In genomic region chr2:122471779-122472178, GRCh38 we compare ENCODE assay signal across 24 cellular contexts.
DNase-seq lines count a peak whose midpoint lies in the region; ATAC-seq, FAIRE-seq and TF ChIP-seq lines count a peak whose summit lies in the region.
"Had no signal": no experiment of that assay in that cellular context is flagged by ENCODE, and none has a peak within 500 bp of the region (broad histone marks: within the 10 kb centered on the region; RNA-seq: fewer than 3 reads in every experiment).

No MANE protein-coding gene starts in this region.

- no peak for TF ChIP-seq CTCF in parathyroid adenoma (IDR thresholded peaks at IDR 0.05)
- no peak for TF ChIP-seq CTCF in heart right ventricle (IDR thresholded peaks at IDR 0.05)
- no peak for TF ChIP-seq CTCF in spleen (IDR thresholded peaks at IDR 0.05 in 8 of 11, conservative IDR thresholded peaks at IDR 0.05 in 3 of 11)

- H3K79me2 ChIP-seq in parathyroid adenoma: no peaks in the 10 kb centered on the region

- H3K9ac ChIP-seq in parathyroid adenoma: no peak overlapping the region
- H3K9ac ChIP-seq: BLaER1 had no signal

- H3K36me3 ChIP-seq in parathyroid adenoma (ENCODE audit: control insufficient read depth, insufficient read depth, low read length): no peaks in the 10 kb centered on the region
- no peaks in the 10 kb centered on the region for H3K36me3 ChIP-seq in heart right ventricle
- no peaks in the 10 kb centered on the region for H3K36me3 ChIP-seq in spleen
- H3K36me3 ChIP-seq: BE2C, BLaER1 had no signal

- H3K27ac ChIP-seq in parathyroid adenoma: no peak overlapping the region
- H3K27ac ChIP-seq in heart right ventricle: no peak overlapping the region
- no peak overlapping the region for H3K27ac ChIP-seq in spleen
- H3K27ac ChIP-seq: BLaER1 had no signal

- H3K4me2 ChIP-seq in parathyroid adenoma (ENCODE audit: low read length): no peak overlapping the region
- H3K4me2 ChIP-seq: BLaER1 had no signal

- TF ChIP-seq POLR2A in GM12892 (IDR thresholded peaks at IDR 0.05; ENCODE audit: low read depth, low read length): no peak
- TF ChIP-seq POLR2A in spleen (IDR thresholded peaks at IDR 0.05): no peak

- no peaks in the 10 kb centered on the region for H3K9me3 ChIP-seq in parathyroid adenoma (ENCODE audit: control insufficient read depth, low read length)
- no peaks in the 10 kb centered on the region for H3K9me3 ChIP-seq in heart right ventricle
- H3K9me3 ChIP-seq in spleen: no peaks in the 10 kb centered on the region
- H3K9me3 ChIP-seq: BE2C, BLaER1 had no signal

- H3K4me1 ChIP-seq in parathyroid adenoma: peaks cover 7% of the 10 kb centered on the region
- H3K4me1 ChIP-seq in heart right ventricle: no peaks in the 10 kb centered on the region
- H3K4me1 ChIP-seq in spleen: no peaks in the 10 kb centered on the region
- H3K4me1 ChIP-seq: BE2C, BLaER1 had no signal

- peak; percentile 3 for DNase-seq in NCI-H446 treated with DMSO at 0.1 percent for 48 hours (lab: John Stamatoyannopoulos, UW)
- no peak for DNase-seq in heart right ventricle
- DNase-seq in GM12892 (ENCODE audit: insufficient read length): no peak
- DNase-seq in spleen: no peak
- DNase-seq: 8988T; ACHN; BE2C; C1 segment of cervical spinal cord; CD4-positive, alpha-beta memory T cell; CD4-positive, CD25-positive, alpha-beta regulatory T cell; CD8-positive, alpha-beta memory T cell; COR-L47; DMS 273 treated with DMSO at 0.1 percent for 48 hours; DMS153; DMS53; DMS79; DND-41; EL; GDM1 had no signal

- H3K27me3 ChIP-seq in parathyroid adenoma (ENCODE audit: control insufficient read depth, insufficient read depth, low read length) (no peaks in the 10 kb centered on the region), heart right ventricle (no peaks in the 10 kb centered on the region), spleen (replicated peaks in 1 of 7) (no peaks in the 10 kb centered on the region)
- H3K27me3 ChIP-seq: BE2C, BLaER1 had no signal

- peak overlapping the region; percentile 19 for H2AFZ ChIP-seq in parathyroid adenoma

- no peak for FAIRE-seq in GM12892 (lab: Jason Lieb, UNC)
- FAIRE-seq: A204.1, GM12878, GM19239 had no signal

- intact Hi-C loops in heart right ventricle (cut with DNase I): no loop called here
- intact Hi-C loops in spleen (cut with DNase I; ENCODE audit: low total_unique reads): no loop called here

- no peak overlapping the region for H3K4me3 ChIP-seq in parathyroid adenoma (ENCODE audit: low read depth, low read length)
- no peak overlapping the region for H3K4me3 ChIP-seq in heart right ventricle
- H3K4me3 ChIP-seq in spleen: no peak overlapping the region
- H3K4me3 ChIP-seq: BLaER1, GM12878 had no signal

- no peak for ATAC-seq in heart right ventricle
- ATAC-seq: GM12878 had no signal
